In genomic region chr10:125844673-125845300, GRCh38 we compare ENCODE assay signal across 25 cellular contexts. TPM values are rescaled to one million over a fixed set of nuclear protein-coding genes. Genes with fewer than 3 reads are reported as not detected.
DNase-seq lines count a peak whose midpoint lies in the region; ATAC-seq and TF ChIP-seq lines count a peak whose summit lies in the region.
"Had no signal": no experiment of that assay in that cellular context is flagged by ENCODE, and none has a peak within 500 bp of the region (broad histone marks: within the 10 kb centered on the region; RNA-seq: fewer than 3 reads in every experiment).

No MANE protein-coding gene starts in this region.

- TF ChIP-seq POLR2A in body of pancreas (IDR thresholded peaks at IDR 0.05), result no peak
- no peak for TF ChIP-seq POLR2A in ovary (IDR thresholded peaks at IDR 0.05)

- H3K27ac ChIP-seq in body of pancreas (peak overlapping the region; percentile 60 to 77 (median 74)), layer of hippocampus (ENCODE audit: low read depth, low read length) (peak overlapping the region; percentile 62), ovary (peak overlapping the region in 1 of 2 donors; percentile 63)
- H3K27ac ChIP-seq: esophagus squamous epithelium, neutrophil, upper lobe of left lung had no signal

- H3K4me1 ChIP-seq in body of pancreas (peaks cover 61% of the 10 kb centered on the region), ovary (ENCODE audit: insufficient read depth) (peaks cover 21% of the 10 kb centered on the region)
- H3K4me1 ChIP-seq: upper lobe of left lung had no signal

- no peaks in the 10 kb centered on the region for H3K27me3 ChIP-seq in body of pancreas
- no peaks in the 10 kb centered on the region for H3K27me3 ChIP-seq in layer of hippocampus (ENCODE audit: control insufficient read depth, insufficient read depth, low read length)
- no peaks in the 10 kb centered on the region for H3K27me3 ChIP-seq in ovary
- H3K27me3 ChIP-seq: esophagus squamous epithelium, neutrophil, upper lobe of left lung had no signal

- TF ChIP-seq EP300 in ovary (IDR thresholded peaks at IDR 0.05), result no peak

- no peaks in the 10 kb centered on the region for H3K9me3 ChIP-seq in body of pancreas
- H3K9me3 ChIP-seq in ovary, result no peaks in the 10 kb centered on the region
- H3K9me3 ChIP-seq: esophagus squamous epithelium, neutrophil, upper lobe of left lung had no signal

- H3K36me3 ChIP-seq in body of pancreas (replicated peaks in 1 of 2; ENCODE audit: insufficient read depth in 1 of 2, low read depth in 2 of 2), result peaks cover 6 to 7% of the 10 kb centered on the region in 2 donors
- no peaks in the 10 kb centered on the region for H3K36me3 ChIP-seq in ovary

- intact Hi-C loops in body of pancreas (cut with DNase I), result no loop called here
- intact Hi-C loops in ovary (cut with DNase I), result no loop called here

- WGBS in body of pancreas, 2 donors, result 16 to 23% methylated on average over 9 of the region's 9 CpGs
- 4 to 7% (median 4%) methylated on average over 9 of the region's 9 CpGs for WGBS in ovary, 3 donors

- DNase-seq in Ammon's horn (ENCODE audit: low spot score), result peak; percentile 49
- peak; percentile 68 to 86 (median 84) for DNase-seq in body of pancreas
- peak; percentile 37 to 69 (median 49) for DNase-seq in ovary
- DNase-seq in activated CD4-positive, alpha-beta T cell treated with anti-CD3 and anti-CD28 coated beads for 48 hours, result no peak
- DNase-seq in LoVo (ENCODE audit: low spot score), result no peak
- DNase-seq in COLO829 (ENCODE audit: low spot score), result no peak
- DNase-seq: activated CD4-positive, alpha-beta memory T cell treated with anti-CD3 and anti-CD28 coated beads, Interleukin-2, amount 10 ng/mL, durations not matched to agents 7 days and 5 days; aorta; central memory CD4-positive, alpha-beta T cell; COR-L47; dermis blood vessel endothelial cell; DMS53; esophagus squamous epithelium; mesenchymal stem cell; NCI-H1092; NCI-H187; NCI-H69; T-cell had no signal

- TF ChIP-seq CTCF in body of pancreas (IDR thresholded peaks at IDR 0.05) (no peak), ovary (IDR thresholded peaks at IDR 0.05) (no peak)

- no peak overlapping the region for H3K4me3 ChIP-seq in body of pancreas
- H3K4me3 ChIP-seq in ovary, result no peak overlapping the region
- H3K4me3 ChIP-seq: esophagus squamous epithelium, upper lobe of left lung had no signal

- ATAC-seq in body of pancreas (peak; percentile 73), GM19452 (IDR thresholded peaks at IDR 0.05; ENCODE audit: unreplicated experiment) (no peak)
- ATAC-seq: activated CD4-positive, CD25-positive, alpha-beta regulatory T cell treated with anti-CD3 and anti-CD28 coated beads, Interleukin-2, amount 50 U/mL, for 24 hours; activated naive CD4-positive, alpha-beta T cell treated with anti-CD3 and anti-CD28 coated beads, Interleukin-2, amount 50 U/mL, for 72 hours; T-cell had no signal

RNA-seq across cellular contexts. Expression of gene BCCIP, which starts 21.4 kb away (rescaled TPM):
- total RNA-seq in body of pancreas, result 10 to 100 TPM; 16.2 to 31.4 TPM
- total RNA-seq in ovary, result 10 to 100 TPM; 29.9 to 60.6 (median 48.4) TPM
- 10 to 100 TPM; 40.5 to 50.2 TPM for polyA plus RNA-seq in ovary

RNA-seq across cellular contexts. Expression of gene UROS, which starts 21.7 kb away (rescaled TPM):
- total RNA-seq in body of pancreas (10 to 100 TPM; 15.8 to 31.4 TPM), ovary (10 to 100 TPM; 18.5 to 39.6 (median 28.6) TPM)
- 10 to 100 TPM; 23.7 to 82.5 TPM for polyA plus RNA-seq in ovary

RNA-seq across cellular contexts. Expression of gene DHX32, which starts 36.3 kb away (rescaled TPM):
- total RNA-seq in body of pancreas (10 to 100 TPM; 25.2 to 35.6 TPM), ovary (10 to 100 TPM; 18.0 to 36.5 (median 34.1) TPM)
- 10 to 100 TPM; 17.1 to 28.3 TPM for polyA plus RNA-seq in ovary

RNA-seq across cellular contexts. Expression of gene FANK1, which starts 51.6 kb away (rescaled TPM):
- total RNA-seq in body of pancreas, result 1 to 10 TPM; 1.0 to 7.3 TPM
- total RNA-seq in ovary, result 10 to 100 TPM in 1 of 7 donors, 1 to 10 TPM in 6; 4.9 to 27.0 (median 6.1) TPM
- 1 to 10 TPM; 5.3 to 5.4 TPM for polyA plus RNA-seq in ovary
- polyA plus RNA-seq: IgD-negative memory B cell had no signal

Comparison
In these comparisons a context has a peak if more than half of its experiments do, and no peak if none do; other contexts are left out.
1. DNase-seq: peak in Ammon's horn (single experiment), body of pancreas (4 of 4) and ovary (5 of 5); none in activated CD4-positive, alpha-beta T cell treated with anti-CD3 and anti-CD28 coated beads for 48 hours (single experiment), LoVo (single experiment) and COLO829 (single experiment).